33 cellular contexts compared by ENCODE assay signal in genomic region chr7:151213826-151214225, GRCh38. TPM values are rescaled to one million over a fixed set of nuclear protein-coding genes. Genes with fewer than 3 reads are reported as not detected.
"Had no signal": no experiment of that assay in that cellular context is flagged by ENCODE, and none has a peak within 500 bp of the region (broad histone marks: within the 10 kb centered on the region; RNA-seq: fewer than 3 reads in every experiment).

No MANE protein-coding gene starts in this region.

- H3K9me3 ChIP-seq: adrenal gland, body of pancreas, esophagus squamous epithelium, gastroesophageal sphincter had no signal

- H3K4me3 ChIP-seq: adrenal gland, body of pancreas, esophagus squamous epithelium, gastroesophageal sphincter had no signal

- FAIRE-seq: colon had no signal

- DNase-seq: activated CD4-positive, alpha-beta memory T cell treated with anti-CD3 and anti-CD28 coated beads, Interleukin-2, amount 10 ng/mL, durations not matched to agents 7 days and 5 days; activated CD4-positive, alpha-beta T cell treated with anti-CD3 and anti-CD28 coated beads for 36 hours; activated CD4-positive, alpha-beta T cell treated with anti-CD3 and anti-CD28 coated beads, Interleukin-2, amount 10 ng/mL, durations not matched to agents 7 days and 5 days; activated CD4-positive, alpha-beta T cell treated with anti-CD3 and anti-CD28 coated beads, Interleukin-2, amount 50 U/mL, for 4 hours; activated CD4-positive, CD25-positive, alpha-beta regulatory T cell; activated CD4-positive, CD25-positive, alpha-beta regulatory T cell treated with anti-CD3 and anti-CD28 coated beads, Interleukin-2, amount 50 U/mL, for 72 hours; activated CD8-positive, alpha-beta memory T cell treated with anti-CD3 and anti-CD28 coated beads for 24 hours; activated effector memory CD4-positive, alpha-beta T cell treated with anti-CD3 and anti-CD28 coated beads, Interleukin-2, amount 50 U/mL, for 16 hours; activated naive CD4-positive, alpha-beta T cell treated with anti-CD3 and anti-CD28 coated beads for 36 hours; activated naive CD8-positive, alpha-beta T cell treated with anti-CD3 and anti-CD28 coated beads for 36 hours; activated naive CD8-positive, alpha-beta T cell treated with anti-CD3 and anti-CD28 coated beads, Interleukin-2, amount 50 U/mL, for 24 hours; activated T-cell treated with anti-CD3 and anti-CD28 coated beads, Interleukin-2, amount 50 U/mL, for 4 hours; adrenal gland; amygdala; aorta; body of pancreas; caudate nucleus; cortex of kidney; dermis blood vessel endothelial cell; effector CD4-positive, alpha-beta T cell; effector memory CD8-positive, alpha-beta T cell; erythroblast; esophagus squamous epithelium; foreskin melanocyte; T-helper 1 cell; T-helper 2 cell had no signal

- H3K27ac ChIP-seq: adrenal gland, body of pancreas, esophagus squamous epithelium, gastroesophageal sphincter had no signal

- H3K4me1 ChIP-seq: adrenal gland, body of pancreas, esophagus squamous epithelium, gastroesophageal sphincter had no signal

- H3K27me3 ChIP-seq: adrenal gland, body of pancreas, esophagus squamous epithelium, gastroesophageal sphincter had no signal

- ATAC-seq: activated CD4-positive, alpha-beta T cell treated with anti-CD3 and anti-CD28 coated beads for 36 hours; activated naive CD8-positive, alpha-beta T cell treated with anti-CD3 and anti-CD28 coated beads, Interleukin-2, amount 50 U/mL, for 24 hours; activated T-cell treated with anti-CD3 and anti-CD28 coated beads, Interleukin-2, amount 50 U/mL, for 4 hours; body of pancreas; effector memory CD8-positive, alpha-beta T cell; gastroesophageal sphincter had no signal

RNA-seq across cellular contexts. Expression of gene H2BK1, which starts 3.5 kb away (rescaled TPM):
- total RNA-seq: activated CD4-positive, alpha-beta memory T cell treated with anti-CD3 and anti-CD28 coated beads, Interleukin-2, amount 10 ng/mL, durations not matched to agents 7 days and 5 days; activated CD4-positive, alpha-beta T cell treated with anti-CD3 and anti-CD28 coated beads for 36 hours; activated CD4-positive, alpha-beta T cell treated with anti-CD3 and anti-CD28 coated beads, Interleukin-2, amount 10 ng/mL, durations not matched to agents 7 days and 5 days; activated naive CD4-positive, alpha-beta T cell treated with anti-CD3 and anti-CD28 coated beads for 36 hours; activated naive CD8-positive, alpha-beta T cell treated with anti-CD3 and anti-CD28 coated beads for 36 hours; activated T-cell treated with anti-CD3 and anti-CD28 coated beads, Interleukin-2, amount 50 U/mL, for 4 hours; activated T-helper 2 cell treated with anti-CD3 and anti-CD28 coated beads, Interferon-gamma antibody, Interleukin-2, Interleukin-4, amounts not matched to agents 10 μg/mL and 5 μg/mL and 100 μg/mL, durations not matched to agents 14 hours and 24 hours and 36 hours; adrenal gland; body of pancreas; chondrocyte; dermis blood vessel endothelial cell; esophagus squamous epithelium; fibroblast of lung; fibroblast of villous mesenchyme; gastroesophageal sphincter; glomerular endothelial cell had no signal
- polyA plus RNA-seq: adrenal gland, aorta, fibroblast of lung had no signal

RNA-seq across cellular contexts. Expression of gene ASB10, which starts 26.8 kb away (rescaled TPM):
- total RNA-seq: activated CD4-positive, alpha-beta memory T cell treated with anti-CD3 and anti-CD28 coated beads, Interleukin-2, amount 10 ng/mL, durations not matched to agents 7 days and 5 days; activated CD4-positive, alpha-beta T cell treated with anti-CD3 and anti-CD28 coated beads for 36 hours; activated CD4-positive, alpha-beta T cell treated with anti-CD3 and anti-CD28 coated beads, Interleukin-2, amount 10 ng/mL, durations not matched to agents 7 days and 5 days; activated naive CD4-positive, alpha-beta T cell treated with anti-CD3 and anti-CD28 coated beads for 36 hours; activated naive CD8-positive, alpha-beta T cell treated with anti-CD3 and anti-CD28 coated beads for 36 hours; activated T-cell treated with anti-CD3 and anti-CD28 coated beads, Interleukin-2, amount 50 U/mL, for 4 hours; activated T-helper 2 cell treated with anti-CD3 and anti-CD28 coated beads, Interferon-gamma antibody, Interleukin-2, Interleukin-4, amounts not matched to agents 10 μg/mL and 5 μg/mL and 100 μg/mL, durations not matched to agents 14 hours and 24 hours and 36 hours; adrenal gland; aorta; body of pancreas; chondrocyte; dermis blood vessel endothelial cell; esophagus squamous epithelium; fibroblast of lung; fibroblast of villous mesenchyme; gastroesophageal sphincter; glomerular endothelial cell had no signal
- polyA plus RNA-seq: adrenal gland, aorta, fibroblast of lung had no signal
